1 cellular context compared by ENCODE assay signal in the genomic region with DNA sequence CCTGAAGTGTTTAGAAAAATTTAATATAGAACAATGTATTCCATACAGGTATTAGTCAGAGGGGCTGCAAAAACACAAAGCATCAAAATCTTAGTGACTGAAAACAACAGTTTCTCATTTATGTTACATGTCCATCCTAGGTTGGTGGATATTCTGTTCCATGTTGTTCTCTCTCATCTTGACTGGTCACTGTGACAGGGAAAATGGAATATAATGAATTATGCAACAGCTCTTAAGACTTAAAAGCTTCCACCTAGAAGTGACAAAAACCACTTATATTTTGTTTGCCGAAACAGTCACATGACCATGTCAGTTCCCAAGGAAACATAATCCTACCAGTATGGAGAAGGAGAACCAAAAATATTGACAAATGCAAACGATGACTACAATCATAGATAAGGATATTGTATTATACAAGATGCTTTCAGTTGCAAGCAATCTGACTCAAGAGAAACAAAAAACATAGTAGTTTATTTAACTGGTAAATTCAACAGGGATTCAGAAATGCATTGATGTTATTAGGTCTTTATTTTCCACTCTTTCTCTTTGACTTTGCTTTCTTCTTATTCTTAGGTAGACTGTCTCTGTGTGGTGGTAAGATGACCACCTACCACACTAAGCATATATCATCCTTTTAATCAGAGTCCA.
TF ChIP-seq lines count a peak whose summit lies in the region.

No MANE protein-coding gene starts in this region.

TF ChIP-seq in GM23338, 12 proteins besides CTCF, POLR2A, EP300 and RAD21 (continued from another document):
- TF ChIP-seq, protein P1, sequence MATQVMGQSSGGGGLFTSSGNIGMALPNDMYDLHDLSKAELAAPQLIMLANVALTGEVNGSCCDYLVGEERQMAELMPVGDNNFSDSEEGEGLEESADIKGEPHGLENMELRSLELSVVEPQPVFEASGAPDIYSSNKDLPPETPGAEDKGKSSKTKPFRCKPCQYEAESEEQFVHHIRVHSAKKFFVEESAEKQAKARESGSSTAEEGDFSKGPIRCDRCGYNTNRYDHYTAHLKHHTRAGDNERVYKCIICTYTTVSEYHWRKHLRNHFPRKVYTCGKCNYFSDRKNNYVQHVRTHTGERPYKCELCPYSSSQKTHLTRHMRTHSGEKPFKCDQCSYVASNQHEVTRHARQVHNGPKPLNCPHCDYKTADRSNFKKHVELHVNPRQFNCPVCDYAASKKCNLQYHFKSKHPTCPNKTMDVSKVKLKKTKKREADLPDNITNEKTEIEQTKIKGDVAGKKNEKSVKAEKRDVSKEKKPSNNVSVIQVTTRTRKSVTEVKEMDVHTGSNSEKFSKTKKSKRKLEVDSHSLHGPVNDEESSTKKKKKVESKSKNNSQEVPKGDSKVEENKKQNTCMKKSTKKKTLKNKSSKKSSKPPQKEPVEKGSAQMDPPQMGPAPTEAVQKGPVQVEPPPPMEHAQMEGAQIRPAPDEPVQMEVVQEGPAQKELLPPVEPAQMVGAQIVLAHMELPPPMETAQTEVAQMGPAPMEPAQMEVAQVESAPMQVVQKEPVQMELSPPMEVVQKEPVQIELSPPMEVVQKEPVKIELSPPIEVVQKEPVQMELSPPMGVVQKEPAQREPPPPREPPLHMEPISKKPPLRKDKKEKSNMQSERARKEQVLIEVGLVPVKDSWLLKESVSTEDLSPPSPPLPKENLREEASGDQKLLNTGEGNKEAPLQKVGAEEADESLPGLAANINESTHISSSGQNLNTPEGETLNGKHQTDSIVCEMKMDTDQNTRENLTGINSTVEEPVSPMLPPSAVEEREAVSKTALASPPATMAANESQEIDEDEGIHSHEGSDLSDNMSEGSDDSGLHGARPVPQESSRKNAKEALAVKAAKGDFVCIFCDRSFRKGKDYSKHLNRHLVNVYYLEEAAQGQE (IDR thresholded peaks at IDR 0.05; ENCODE audit: unreplicated experiment) = no peak
- TF ChIP-seq CREB1 (CRISPR knock-in tag; IDR thresholded peaks at IDR 0.05; ENCODE audit: low read depth) (no peak), EZH2phosphoT487 (IDR thresholded peaks at IDR 0.05; ENCODE audit: unreplicated experiment) (no peak), ZNF114 (CRISPR knock-in tag; IDR thresholded peaks at IDR 0.05) (no peak), NANOG (IDR thresholded peaks at IDR 0.05; ENCODE audit: borderline replicate concordance) (no peak), EZH2 (IDR thresholded peaks at IDR 0.05; ENCODE audit: low read depth, unreplicated experiment) (no peak), JUNB (IDR thresholded peaks at IDR 0.05; ENCODE audit: unreplicated experiment) (no peak)
- TF ChIP-seq, protein P2, sequence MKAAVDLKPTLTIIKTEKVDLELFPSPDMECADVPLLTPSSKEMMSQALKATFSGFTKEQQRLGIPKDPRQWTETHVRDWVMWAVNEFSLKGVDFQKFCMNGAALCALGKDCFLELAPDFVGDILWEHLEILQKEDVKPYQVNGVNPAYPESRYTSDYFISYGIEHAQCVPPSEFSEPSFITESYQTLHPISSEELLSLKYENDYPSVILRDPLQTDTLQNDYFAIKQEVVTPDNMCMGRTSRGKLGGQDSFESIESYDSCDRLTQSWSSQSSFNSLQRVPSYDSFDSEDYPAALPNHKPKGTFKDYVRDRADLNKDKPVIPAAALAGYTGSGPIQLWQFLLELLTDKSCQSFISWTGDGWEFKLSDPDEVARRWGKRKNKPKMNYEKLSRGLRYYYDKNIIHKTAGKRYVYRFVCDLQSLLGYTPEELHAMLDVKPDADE (IDR thresholded peaks at IDR 0.05) = no peak
